Comparison of ENCODE assay signal across 18 cellular contexts in the genomic region with DNA sequence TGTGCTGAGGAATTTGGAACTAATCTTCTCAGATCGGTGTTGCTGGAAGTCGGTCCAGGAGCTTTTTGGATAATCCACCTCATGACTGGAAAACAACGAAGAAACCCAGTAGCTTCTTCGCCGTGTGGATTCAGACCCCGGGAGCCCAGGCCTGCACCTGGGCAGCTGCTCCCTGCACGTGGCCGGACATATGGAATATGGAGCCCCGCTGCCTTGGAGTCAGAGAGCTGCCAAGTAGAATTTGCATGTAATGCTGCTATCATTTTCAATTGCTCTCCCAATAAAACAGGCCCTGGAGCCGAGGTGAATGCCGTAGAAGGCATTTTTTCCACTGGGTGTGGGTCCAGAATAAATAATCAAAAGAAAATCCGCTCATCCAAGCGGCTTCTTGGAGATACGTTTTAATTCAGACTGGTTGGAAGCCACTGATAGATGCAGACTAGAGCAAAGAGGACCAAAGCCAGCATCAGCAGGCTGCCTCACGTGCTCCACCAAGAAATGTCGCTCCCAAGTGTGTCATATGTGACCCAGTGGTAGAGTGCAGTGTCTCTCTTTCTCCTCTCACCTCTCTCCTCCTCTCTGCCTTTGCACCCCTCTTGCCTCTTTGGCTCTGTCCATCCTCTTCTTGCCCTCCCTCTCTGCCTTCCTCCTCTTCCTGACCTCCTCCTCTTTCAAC.
A peak's percentile ranks its signal among the peaks of the same experiment; 100 is the strongest.
DNase-seq lines count a peak whose midpoint lies in the region; ATAC-seq and TF ChIP-seq lines count a peak whose summit lies in the region.
"Had no signal": no experiment of that assay in that cellular context is flagged by ENCODE, and none has a peak within 500 bp of the region (broad histone marks: within the 10 kb centered on the region; RNA-seq: fewer than 3 reads in every experiment).

No MANE protein-coding gene starts in this region.

- intact Hi-C loops in vagina (cut with DNase I) = no loop called here

- no peak for TF ChIP-seq POLR2A in vagina (IDR thresholded peaks at IDR 0.05)

- no peaks in the 10 kb centered on the region for H3K9me3 ChIP-seq in vagina
- H3K9me3 ChIP-seq: HAP-1, Peyer's patch had no signal

- H3K27ac ChIP-seq in VCaP (peak overlapping the region; percentile 83), vagina (peak overlapping the region; percentile 33)
- H3K27ac ChIP-seq: 22Rv1, BLaER1, Peyer's patch had no signal

- DNase-seq in DMS 273 (lab: John Stamatoyannopoulos, UW; ENCODE audit: unreplicated experiment) (peak; percentile 65), DMS 273 treated with DMSO at 0.1 percent for 48 hours (lab: John Stamatoyannopoulos, UW) (no peak), mesothelial cell of epicardium (ENCODE audit: low spot score in 2 of 2, unreplicated experiment in 2 of 2) (no peak), vagina (ENCODE audit: extremely low spot score in 2 of 2) (no peak), T-helper 2 cell (no peak), putamen (ENCODE audit: low spot score) (no peak)
- DNase-seq: NCI-H1436, NCI-H2227 treated with DMSO at 0.1 percent for 48 hours, NCI-H524 treated with DMSO at 0.1 percent for 48 hours, Peyer's patch, Right ventricle myocardium superior had no signal

- no peaks in the 10 kb centered on the region for H3K27me3 Mint-ChIP-seq in mesothelial cell of epicardium (ENCODE audit: low read depth)

- peaks cover 3% of the 10 kb centered on the region for H3K36me3 Mint-ChIP-seq in mesothelial cell of epicardium
- H3K36me3 Mint-ChIP-seq: IgD-negative memory B cell had no signal

- peaks cover 11% of the 10 kb centered on the region for H3K4me1 ChIP-seq in vagina
- H3K4me1 ChIP-seq: Peyer's patch had no signal

- no peak overlapping the region for H3K4me3 ChIP-seq in vagina
- H3K4me3 ChIP-seq: BLaER1, GM12878, HAP-1, Peyer's patch had no signal

- no peaks in the 10 kb centered on the region for H3K9me3 Mint-ChIP-seq in mesothelial cell of epicardium
- H3K9me3 Mint-ChIP-seq: IgD-negative memory B cell had no signal

- H3K4me3 Mint-ChIP-seq in mesothelial cell of epicardium = no peak overlapping the region
- H3K4me3 Mint-ChIP-seq: IgD-negative memory B cell had no signal

- no peak for ATAC-seq in GM21390 (IDR thresholded peaks at IDR 0.05; ENCODE audit: unreplicated experiment)
- ATAC-seq: GM12878 had no signal

- H3K27me3 ChIP-seq in vagina = no peaks in the 10 kb centered on the region
- H3K27me3 ChIP-seq: BLaER1, Peyer's patch had no signal

- H3K27ac Mint-ChIP-seq in mesothelial cell of epicardium = peak overlapping the region; percentile 94
- H3K27ac Mint-ChIP-seq: IgD-negative memory B cell had no signal

- no peaks in the 10 kb centered on the region for H3K36me3 ChIP-seq in vagina
- H3K36me3 ChIP-seq: BLaER1, HAP-1, Peyer's patch had no signal

- no peak for TF ChIP-seq CTCF in VCaP (conservative IDR thresholded peaks at IDR 0.05)
- no peak for TF ChIP-seq CTCF in mesothelial cell of epicardium (IDR thresholded peaks at IDR 0.05; ENCODE audit: unreplicated experiment)
- no peak for TF ChIP-seq CTCF in vagina (IDR thresholded peaks at IDR 0.05)

- peaks cover 41% of the 10 kb centered on the region for H3K4me1 Mint-ChIP-seq in mesothelial cell of epicardium
- H3K4me1 Mint-ChIP-seq: IgD-negative memory B cell had no signal
